In the genomic region with DNA sequence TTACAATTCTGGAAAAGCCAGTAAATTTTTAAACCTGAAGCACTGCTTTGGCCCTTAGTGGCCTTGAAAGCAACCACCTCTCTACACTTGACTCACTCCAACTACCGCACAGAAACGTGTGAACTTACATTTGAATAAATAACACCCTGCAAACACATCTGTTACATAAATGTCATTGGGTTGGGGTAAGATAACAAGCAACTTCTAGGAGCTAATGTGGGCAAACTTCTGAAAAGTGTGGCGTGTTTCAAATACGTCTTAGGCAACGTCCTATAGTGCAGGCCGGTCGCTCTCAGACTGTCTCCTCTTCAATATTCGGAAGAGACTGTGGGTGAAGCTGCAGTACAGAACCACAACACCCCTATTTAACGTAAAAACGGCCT, we compare ENCODE assay signal across 8 cellular contexts. TPM values are rescaled to one million over a fixed set of nuclear protein-coding genes. Genes with fewer than 3 reads are reported as not detected.
DNase-seq lines count a peak whose midpoint lies in the region; ATAC-seq and TF ChIP-seq lines count a peak whose summit lies in the region.

No MANE protein-coding gene starts in this region.

- peaks cover 16 to 27% of the 10 kb centered on the region in 2 donors for H3K36me3 Mint-ChIP-seq in CD4-positive, alpha-beta memory T cell
- H3K36me3 Mint-ChIP-seq in activated CD4-positive, alpha-beta memory T cell treated with anti-CD3 and anti-CD28 coated beads for 36 hours: peaks cover 20% of the 10 kb centered on the region

- peaks cover 28% of the 10 kb centered on the region for H3K4me1 ChIP-seq in CD4-positive, alpha-beta memory T cell (ENCODE audit: insufficient read depth, low read length)
- peaks cover 0 to 32% (median 20%) of the 10 kb centered on the region in 12 donors for H3K4me1 ChIP-seq in heart left ventricle
- H3K4me1 ChIP-seq in psoas muscle: peaks cover 18% of the 10 kb centered on the region

- peaks cover 0 to 7% (median 0%) of the 10 kb centered on the region in 8 donors for H3K9me3 Mint-ChIP-seq in CD4-positive, alpha-beta memory T cell
- H3K9me3 Mint-ChIP-seq in activated CD4-positive, alpha-beta memory T cell treated with anti-CD3 and anti-CD28 coated beads for 36 hours: no peaks in the 10 kb centered on the region

- CTCF ChIA-PET in CD4-positive, alpha-beta memory T cell (lab: Charles Lee; ENCODE audit: partially characterized antibody): no interaction called here
- CTCF ChIA-PET in activated CD4-positive, alpha-beta memory T cell treated with anti-CD3 and anti-CD28 coated beads for 36 hours (lab: Charles Lee): interaction anchor here (2.6 kb wide), 1 partner anchor 24 kb away, joined by 10 read pairs; no protein-coding TSS in a partner anchor

- intact Hi-C loops in CD4-positive, alpha-beta memory T cell (cut with micrococcal nuclease): loop anchor here (10.0 kb wide), 1 partner anchor 1063 kb away; a partner anchor contains a TSS
- intact Hi-C loops in activated CD4-positive, alpha-beta memory T cell treated with anti-CD3 and anti-CD28 coated beads for 36 hours (cut with micrococcal nuclease): loop anchor here (5.0 kb wide), 1 partner anchor 70 kb away; no protein-coding TSS in a partner anchor
- intact Hi-C loops in heart left ventricle (cut with DNase I) (loop anchor here in 1 of 10 donors (5.0 kb wide), 1 partner anchor 710 kb away; no protein-coding TSS in a partner anchor), psoas muscle (cut with DNase I) (no loop called here)

- H3K27ac ChIP-seq in CD4-positive, alpha-beta memory T cell (ENCODE audit: low read depth, low read length): peak overlapping the region; percentile 69
- H3K27ac ChIP-seq in heart left ventricle (peak overlapping the region in 11 of 12 donors; percentile 52 to 91 (median 82)), psoas muscle (peak overlapping the region; percentile 80)

- no peaks in the 10 kb centered on the region for H3K9me3 ChIP-seq in CD4-positive, alpha-beta memory T cell (ENCODE audit: control insufficient read depth in 1 of 2, low read length in 2 of 2)
- H3K9me3 ChIP-seq in heart left ventricle: no peaks in the 10 kb centered on the region
- no peaks in the 10 kb centered on the region for H3K9me3 ChIP-seq in psoas muscle

- H3K4me3 Mint-ChIP-seq in CD4-positive, alpha-beta memory T cell: peak overlapping the region; percentile 92 to 98 (median 96)
- H3K4me3 Mint-ChIP-seq in activated CD4-positive, alpha-beta memory T cell treated with anti-CD3 and anti-CD28 coated beads for 36 hours: peak overlapping the region; percentile 96

- H3K27me3 ChIP-seq in CD4-positive, alpha-beta memory T cell (ENCODE audit: insufficient read depth, low read length): no peaks in the 10 kb centered on the region
- H3K27me3 ChIP-seq in heart left ventricle (no peaks in the 10 kb centered on the region), psoas muscle (ENCODE audit: insufficient read depth in 3 of 3, low read length in 2 of 3) (no peaks in the 10 kb centered on the region)

- H3K27me3 Mint-ChIP-seq in CD4-positive, alpha-beta memory T cell: peaks cover 1 to 17% of the 10 kb centered on the region in 2 donors
- peaks cover 12% of the 10 kb centered on the region for H3K27me3 Mint-ChIP-seq in activated CD4-positive, alpha-beta memory T cell treated with anti-CD3 and anti-CD28 coated beads for 36 hours

- POLR2A ChIA-PET in CD4-positive, alpha-beta memory T cell (lab: Charles Lee; ENCODE audit: partially characterized antibody): no interaction called here
- POLR2A ChIA-PET in activated CD4-positive, alpha-beta memory T cell treated with anti-CD3 and anti-CD28 coated beads for 36 hours (lab: Charles Lee): no interaction called here

- no peak for TF ChIP-seq CTCF in heart left ventricle (IDR thresholded peaks at IDR 0.05)
- no peak for TF ChIP-seq CTCF in psoas muscle (IDR thresholded peaks at IDR 0.05)

- peak; percentile 23 for ATAC-seq in GM19043 (IDR thresholded peaks at IDR 0.05; ENCODE audit: low read depth, unreplicated experiment)
- peak; percentile 29 for ATAC-seq in HG03280 (IDR thresholded peaks at IDR 0.05; ENCODE audit: unreplicated experiment)
- ATAC-seq in heart left ventricle: peak; percentile 52 to 74 (median 60)
- peak; percentile 35 to 60 (median 52) for ATAC-seq in psoas muscle

- peaks cover 28 to 41% (median 35%) of the 10 kb centered on the region in 4 donors for H3K4me1 Mint-ChIP-seq in CD4-positive, alpha-beta memory T cell
- peaks cover 38% of the 10 kb centered on the region for H3K4me1 Mint-ChIP-seq in activated CD4-positive, alpha-beta memory T cell treated with anti-CD3 and anti-CD28 coated beads for 36 hours (ENCODE audit: low read depth)

- peak overlapping the region; percentile 86 to 98 (median 97) for H3K27ac Mint-ChIP-seq in CD4-positive, alpha-beta memory T cell
- H3K27ac Mint-ChIP-seq in activated CD4-positive, alpha-beta memory T cell treated with anti-CD3 and anti-CD28 coated beads for 36 hours: peak overlapping the region; percentile 92

- DNase-seq in CD4-positive, alpha-beta memory T cell: peak in 3 of 5 donors; percentile 25 to 47 (median 32)
- no peak for DNase-seq in activated CD4-positive, alpha-beta memory T cell treated with anti-CD3 and anti-CD28 coated beads for 36 hours
- DNase-seq in heart left ventricle (no peak), psoas muscle (no peak), NCI-H2107 treated with DMSO at 0.1 percent for 48 hours (lab: John Stamatoyannopoulos, UW; ENCODE audit: unreplicated experiment) (no peak)
- no peak for DNase-seq in stimulated activated CD4-positive, alpha-beta T cell treated with anti-CD3 and anti-CD28 coated beads, Interleukin-15, amount 100 ng/mL, for 24 hours

- H3K36me3 ChIP-seq in CD4-positive, alpha-beta memory T cell (ENCODE audit: insufficient read depth, low read length): peaks cover 10% of the 10 kb centered on the region
- H3K36me3 ChIP-seq in heart left ventricle (peaks cover 0 to 19% (median 17%) of the 10 kb centered on the region in 9 donors), psoas muscle (ENCODE audit: insufficient read depth in 1 of 2, low read depth in 1 of 2) (peaks cover 0 to 17% of the 10 kb centered on the region in 2 donors)

- H3K4me3 ChIP-seq in CD4-positive, alpha-beta memory T cell (ENCODE audit: low read length in 2 of 2): peak overlapping the region; percentile 63 to 74
- H3K4me3 ChIP-seq in heart left ventricle: peak overlapping the region; percentile 45 to 97 (median 82)
- H3K4me3 ChIP-seq in psoas muscle: peak overlapping the region; percentile 80

- no peak for TF ChIP-seq POLR2A in heart left ventricle (IDR thresholded peaks at IDR 0.05)

- 1 to 6% (median 1%) methylated on average over 10 of the region's 10 CpGs for WGBS in heart left ventricle, 4 donors
- 0 to 1% (median 1%) methylated on average over 10 of the region's 10 CpGs for WGBS in psoas muscle, 3 donors

RNA-seq across cellular contexts. Expression of a gene that starts 0.5 kb away (rescaled TPM):
- total RNA-seq in CD4-positive, alpha-beta memory T cell: 10 to 100 TPM; 26.4 to 31.2 TPM
- polyA plus RNA-seq in CD4-positive, alpha-beta memory T cell: 10 to 100 TPM; 19.0 to 28.3 TPM
- total RNA-seq in activated CD4-positive, alpha-beta memory T cell treated with anti-CD3 and anti-CD28 coated beads for 36 hours: 10 to 100 TPM; 18.2 to 19.4 TPM
- total RNA-seq in heart left ventricle (10 to 100 TPM in 1 of 9 donors, 1 to 10 TPM in 8; 5.0 to 11.2 (median 7.0) TPM), psoas muscle (10 to 100 TPM in 1 of 4 donors, 1 to 10 TPM in 3; 6.6 to 12.8 (median 8.8) TPM)
- polyA plus RNA-seq in heart left ventricle (10 to 100 TPM in 1 of 2 donors, 1 to 10 TPM in 1; 2.4 to 10.1 TPM), psoas muscle (10 to 100 TPM in 2 of 3 donors, 1 to 10 TPM in 1; 6.1 to 14.3 (median 11.5) TPM)

Comparison
In these comparisons a context has a peak if more than half of its experiments do, and no peak if none do; other contexts are left out.
1. DNase-seq: peak in CD4-positive, alpha-beta memory T cell (3 of 5); none in activated CD4-positive, alpha-beta memory T cell treated with anti-CD3 and anti-CD28 coated beads for 36 hours (single experiment), heart left ventricle (0 of 5), psoas muscle (0 of 2), NCI-H2107 treated with DMSO at 0.1 percent for 48 hours (single experiment) and stimulated activated CD4-positive, alpha-beta T cell treated with anti-CD3 and anti-CD28 coated beads, Interleukin-15, amount 100 ng/mL, for 24 hours (single experiment).
2. intact Hi-C loops: an anchor here in CD4-positive, alpha-beta memory T cell (10.0 kb wide) and activated CD4-positive, alpha-beta memory T cell treated with anti-CD3 and anti-CD28 coated beads for 36 hours (5.0 kb wide); none called in psoas muscle.
3. Peak in every context shown above with its lines, with median percentiles within 50 percentile points of each other: H3K27ac ChIP-seq, H3K4me3 ChIP-seq and ATAC-seq.